Comparison of ENCODE assay signal across 23 cellular contexts in genomic region chr1:174072546-174072945, GRCh38.
"Had no signal": no experiment of that assay in that cellular context is flagged by ENCODE, and none has a peak within 500 bp of the region (broad histone marks: within the 10 kb centered on the region; RNA-seq: fewer than 3 reads in every experiment).

No MANE protein-coding gene starts in this region.

- ATAC-seq: activated naive CD4-positive, alpha-beta T cell treated with anti-CD3 and anti-CD28 coated beads, Interleukin-2, amount 50 U/mL, for 72 hours; activated T-helper 17 cell treated with anti-CD3 and anti-CD28 coated beads, Interleukin-2, amount 50 U/mL, for 72 hours; esophagus mucosa; heart left ventricle; left lung; natural killer cell; pancreas; psoas muscle had no signal

- H3K36me3 Mint-ChIP-seq: activated naive CD4-positive, alpha-beta T cell treated with anti-CD3 and anti-CD28 coated beads, Interleukin-2, amount 50 U/mL, for 72 hours; natural killer cell had no signal

- H3K4me1 ChIP-seq: pancreas, psoas muscle, right atrium auricular region, spleen, testis, uterus had no signal

- H3K4me1 Mint-ChIP-seq: natural killer cell had no signal

- H3K4me3 Mint-ChIP-seq: activated T-helper 17 cell treated with anti-CD3 and anti-CD28 coated beads, Interleukin-2, amount 50 U/mL, for 72 hours; natural killer cell had no signal

- H3K27me3 Mint-ChIP-seq: activated T-helper 17 cell treated with anti-CD3 and anti-CD28 coated beads, Interleukin-2, amount 50 U/mL, for 72 hours had no signal

- DNase-seq: activated CD4-positive, alpha-beta T cell treated with anti-CD3 and anti-CD28 coated beads, Interleukin-2, amount 50 U/mL, for 1 hour; activated CD4-positive, CD25-positive, alpha-beta regulatory T cell treated with anti-CD3 and anti-CD28 coated beads, Interleukin-2, amount 50 U/mL, for 72 hours; activated T-cell treated with anti-CD3 and anti-CD28 coated beads, Interleukin-2, amount 50 U/mL, for 1 hour; amniotic stem cell; dermis blood vessel endothelial cell; effector CD8-positive, alpha-beta T cell; heart left ventricle; left lung; midbrain; natural killer cell; pancreas; psoas muscle; spleen; stimulated activated CD4-positive, alpha-beta T cell treated with anti-CD3 and anti-CD28 coated beads, Interleukin-4, amount 100 ng/mL, for 1 hour; stimulated activated naive CD4-positive, alpha-beta T cell; testis; trophoblast cell; uterus; WERI-Rb-1 had no signal

- H3K27me3 ChIP-seq: heart left ventricle, left lung, pancreas, right atrium auricular region, spleen, testis, uterus had no signal

- H3K36me3 ChIP-seq: heart left ventricle, left lung, pancreas, right atrium auricular region, spleen, uterus, WERI-Rb-1 had no signal

- H3K4me3 ChIP-seq: heart left ventricle, left lung, pancreas, psoas muscle, right atrium auricular region, spleen, testis, uterus had no signal

- H3K9me3 Mint-ChIP-seq: activated naive CD4-positive, alpha-beta T cell treated with anti-CD3 and anti-CD28 coated beads, Interleukin-2, amount 50 U/mL, for 72 hours; activated T-helper 17 cell treated with anti-CD3 and anti-CD28 coated beads, Interleukin-2, amount 50 U/mL, for 72 hours; natural killer cell had no signal

- H3K9me3 ChIP-seq: heart left ventricle, left lung, pancreas, psoas muscle, right atrium auricular region, spleen, testis, uterus had no signal

- H3K27ac ChIP-seq: heart left ventricle, left lung, pancreas, psoas muscle, right atrium auricular region, spleen, testis, uterus, WERI-Rb-1 had no signal

- H3K27ac Mint-ChIP-seq: activated naive CD4-positive, alpha-beta T cell treated with anti-CD3 and anti-CD28 coated beads, Interleukin-2, amount 50 U/mL, for 72 hours; activated T-helper 17 cell treated with anti-CD3 and anti-CD28 coated beads, Interleukin-2, amount 50 U/mL, for 72 hours; natural killer cell had no signal
